42 cellular contexts compared by ENCODE assay signal in the genomic region with DNA sequence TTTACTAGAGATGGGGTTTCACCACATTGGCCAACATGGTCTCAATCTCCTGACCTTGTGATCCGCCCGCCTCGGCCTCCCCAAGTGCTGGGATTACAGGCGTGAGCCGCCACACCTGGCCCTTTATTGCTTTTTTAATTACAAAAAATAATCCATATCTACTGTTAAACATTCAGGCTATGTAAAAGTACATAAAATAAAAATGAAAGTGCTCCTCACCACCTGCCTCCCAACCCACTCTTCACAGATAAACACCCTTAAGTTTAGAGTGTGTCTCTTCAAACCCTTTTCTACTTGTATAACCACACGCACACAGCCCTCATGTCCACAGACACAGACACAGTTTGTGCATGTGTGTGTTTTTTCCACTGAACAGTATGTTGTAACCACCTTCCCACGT. TPM values are rescaled to one million over a fixed set of nuclear protein-coding genes. Genes with fewer than 3 reads are reported as not detected.
"Had no signal": no experiment of that assay in that cellular context is flagged by ENCODE, and none has a peak within 500 bp of the region (broad histone marks: within the 10 kb centered on the region; RNA-seq: fewer than 3 reads in every experiment).

No MANE protein-coding gene starts in this region.

- H3K27me3 Mint-ChIP-seq: activated naive CD4-positive, alpha-beta T cell treated with anti-CD3 and anti-CD28 coated beads, Interleukin-2, amount 10 ng/mL, durations not matched to agents 7 days and 5 days; activated naive CD4-positive, alpha-beta T cell treated with anti-CD3 and anti-CD28 coated beads, Interleukin-2, amount 50 U/mL, for 24 hours; activated naive CD8-positive, alpha-beta T cell; activated naive CD8-positive, alpha-beta T cell treated with anti-CD3 and anti-CD28 coated beads for 36 hours; activated naive CD8-positive, alpha-beta T cell treated with anti-CD3 and anti-CD28 coated beads, Interleukin-2, amount 10 ng/mL, durations not matched to agents 7 days and 5 days; activated naive CD8-positive, alpha-beta T cell treated with anti-CD3 and anti-CD28 coated beads, Interleukin-2, amount 50 U/mL, for 24 hours; activated T-cell treated with anti-CD3 and anti-CD28 coated beads, Interleukin-2, amount 50 U/mL, for 24 hours; activated T-helper 17 cell treated with anti-CD3 and anti-CD28 coated beads, Interleukin-2, amount 50 U/mL, for 72 hours; brain; central memory CD8-positive, alpha-beta T cell had no signal

- ATAC-seq: activated naive CD4-positive, alpha-beta T cell treated with anti-CD3 and anti-CD28 coated beads, Interleukin-2, amount 50 U/mL, for 72 hours; activated naive CD8-positive, alpha-beta T cell treated with anti-CD3 and anti-CD28 coated beads, Interleukin-2, amount 50 U/mL, for 24 hours; activated T-cell treated with anti-CD3 and anti-CD28 coated beads, Interleukin-2, amount 50 U/mL, for 4 hours; activated T-cell treated with anti-CD3 and anti-CD28 coated beads, Interleukin-2, amount 50 U/mL, for 72 hours; activated T-helper 17 cell treated with anti-CD3 and anti-CD28 coated beads, Interleukin-2, amount 50 U/mL, for 72 hours; body of pancreas had no signal

- H3K9me3 ChIP-seq: adrenal gland, ascending aorta, body of pancreas, breast epithelium had no signal

- H3K9me3 Mint-ChIP-seq: activated naive CD4-positive, alpha-beta T cell treated with anti-CD3 and anti-CD28 coated beads for 36 hours; activated naive CD4-positive, alpha-beta T cell treated with anti-CD3 and anti-CD28 coated beads, Interleukin-2, amount 10 ng/mL, durations not matched to agents 7 days and 5 days; activated naive CD4-positive, alpha-beta T cell treated with anti-CD3 and anti-CD28 coated beads, Interleukin-2, amount 50 U/mL, for 24 hours; activated naive CD4-positive, alpha-beta T cell treated with anti-CD3 and anti-CD28 coated beads, Interleukin-2, amount 50 U/mL, for 72 hours; activated naive CD8-positive, alpha-beta T cell treated with anti-CD3 and anti-CD28 coated beads for 36 hours; activated naive CD8-positive, alpha-beta T cell treated with anti-CD3 and anti-CD28 coated beads, Interleukin-2, amount 10 ng/mL, durations not matched to agents 7 days and 5 days; activated naive CD8-positive, alpha-beta T cell treated with anti-CD3 and anti-CD28 coated beads, Interleukin-2, amount 50 U/mL, for 24 hours; activated T-cell treated with anti-CD3 and anti-CD28 coated beads, Interleukin-2, amount 50 U/mL, for 24 hours; activated T-cell treated with anti-CD3 and anti-CD28 coated beads, Interleukin-2, amount 50 U/mL, for 4 hours; activated T-cell treated with anti-CD3 and anti-CD28 coated beads, Interleukin-2, amount 50 U/mL, for 72 hours; activated T-helper 1 cell treated with anti-CD3 and anti-CD28 coated beads, Interleukin-12 subunit alpha, Interleukin-12 subunit beta, Interleukin-2, Interleukin-4 antibody, amounts not matched to agents 30 ng/mL and 10 ng/mL and 1 ng/mL, durations not matched to agents 14 hours and 24 hours and 36 hours; activated T-helper 17 cell treated with anti-CD3 and anti-CD28 coated beads, Interleukin-2, amount 50 U/mL, for 72 hours; activated T-helper 2 cell treated with anti-CD3 and anti-CD28 coated beads, Interferon-gamma antibody, Interleukin-2, Interleukin-4, amounts not matched to agents 10 μg/mL and 5 μg/mL and 100 μg/mL, durations not matched to agents 14 hours and 24 hours and 36 hours; brain; central memory CD8-positive, alpha-beta T cell had no signal

- DNase-seq: activated effector memory CD4-positive, alpha-beta T cell treated with anti-CD3 and anti-CD28 coated beads, Interleukin-2, amount 50 U/mL, for 16 hours; activated effector memory CD4-positive, alpha-beta T cell treated with Interleukin-2 at 50 U/mL for 16 hours; activated gamma-delta T cell; activated gamma-delta T cell treated with Interleukin-2 at 50 U/mL for 16 hours; activated naive CD4-positive, alpha-beta T cell; activated naive CD4-positive, alpha-beta T cell treated with anti-CD3 and anti-CD28 coated beads for 36 hours; activated naive CD4-positive, alpha-beta T cell treated with anti-CD3 and anti-CD28 coated beads, Interleukin-2, amount 10 ng/mL, durations not matched to agents 7 days and 5 days; activated naive CD4-positive, alpha-beta T cell treated with anti-CD3 and anti-CD28 coated beads, Interleukin-2, amount 50 U/mL, for 16 hours; activated naive CD4-positive, alpha-beta T cell treated with Interleukin-2 at 50 U/mL for 16 hours; activated naive CD8-positive, alpha-beta T cell treated with anti-CD3 and anti-CD28 coated beads for 36 hours; activated naive CD8-positive, alpha-beta T cell treated with anti-CD3 and anti-CD28 coated beads, Interleukin-2, amount 10 ng/mL, durations not matched to agents 7 days and 5 days; activated naive CD8-positive, alpha-beta T cell treated with anti-CD3 and anti-CD28 coated beads, Interleukin-2, amount 50 U/mL, for 24 hours; activated T-cell treated with anti-CD3 and anti-CD28 coated beads, Interleukin-2, amount 50 U/mL, for 1 hour; activated T-cell treated with anti-CD3 and anti-CD28 coated beads, Interleukin-2, amount 50 U/mL, for 24 hours; activated T-cell treated with anti-CD3 and anti-CD28 coated beads, Interleukin-2, amount 50 U/mL, for 4 hours; activated T-cell treated with anti-CD3 and anti-CD28 coated beads, Interleukin-2, amount 50 U/mL, for 48 hours; activated T-cell treated with anti-CD3 and anti-CD28 coated beads, Interleukin-2, amount 50 U/mL, for 72 hours; adrenal gland; amniotic stem cell; amygdala; anterior cingulate cortex; aorta; body of pancreas; brain microvascular endothelial cell; caudate nucleus; central memory CD4-positive, alpha-beta T cell; cerebellar nuclear complex had no signal

- H3K27ac Mint-ChIP-seq: activated naive CD4-positive, alpha-beta T cell treated with anti-CD3 and anti-CD28 coated beads for 36 hours; activated naive CD4-positive, alpha-beta T cell treated with anti-CD3 and anti-CD28 coated beads, Interleukin-2, amount 10 ng/mL, durations not matched to agents 7 days and 5 days; activated naive CD4-positive, alpha-beta T cell treated with anti-CD3 and anti-CD28 coated beads, Interleukin-2, amount 50 U/mL, for 24 hours; activated naive CD4-positive, alpha-beta T cell treated with anti-CD3 and anti-CD28 coated beads, Interleukin-2, amount 50 U/mL, for 72 hours; activated naive CD8-positive, alpha-beta T cell; activated naive CD8-positive, alpha-beta T cell treated with anti-CD3 and anti-CD28 coated beads for 36 hours; activated naive CD8-positive, alpha-beta T cell treated with anti-CD3 and anti-CD28 coated beads, Interleukin-2, amount 10 ng/mL, durations not matched to agents 7 days and 5 days; activated naive CD8-positive, alpha-beta T cell treated with anti-CD3 and anti-CD28 coated beads, Interleukin-2, amount 50 U/mL, for 24 hours; activated T-cell treated with anti-CD3 and anti-CD28 coated beads, Interleukin-2, amount 50 U/mL, for 24 hours; activated T-cell treated with anti-CD3 and anti-CD28 coated beads, Interleukin-2, amount 50 U/mL, for 72 hours; activated T-helper 1 cell treated with anti-CD3 and anti-CD28 coated beads, Interleukin-12 subunit alpha, Interleukin-12 subunit beta, Interleukin-2, Interleukin-4 antibody, amounts not matched to agents 30 ng/mL and 10 ng/mL and 1 ng/mL, durations not matched to agents 14 hours and 24 hours and 36 hours; activated T-helper 17 cell treated with anti-CD3 and anti-CD28 coated beads, Interleukin-2, amount 50 U/mL, for 72 hours; activated T-helper 2 cell treated with anti-CD3 and anti-CD28 coated beads, Interferon-gamma antibody, Interleukin-2, Interleukin-4, amounts not matched to agents 10 μg/mL and 5 μg/mL and 100 μg/mL, durations not matched to agents 14 hours and 24 hours and 36 hours; brain had no signal

- FAIRE-seq: astrocyte, bronchial epithelial cell had no signal

- H3K4me3 ChIP-seq: adrenal gland, ascending aorta, body of pancreas, breast epithelium, cardiac muscle cell had no signal

- H3K4me1 Mint-ChIP-seq: activated naive CD4-positive, alpha-beta T cell treated with anti-CD3 and anti-CD28 coated beads, Interleukin-2, amount 10 ng/mL, durations not matched to agents 7 days and 5 days; activated naive CD4-positive, alpha-beta T cell treated with anti-CD3 and anti-CD28 coated beads, Interleukin-2, amount 50 U/mL, for 24 hours; activated naive CD8-positive, alpha-beta T cell treated with anti-CD3 and anti-CD28 coated beads, Interleukin-2, amount 50 U/mL, for 24 hours; brain had no signal

- H3K27ac ChIP-seq: adrenal gland, ascending aorta, body of pancreas, brain microvascular endothelial cell, breast epithelium, cardiac muscle cell had no signal

- H3K27me3 ChIP-seq: adrenal gland, ascending aorta, body of pancreas, brain microvascular endothelial cell, breast epithelium, cardiac muscle cell had no signal

- H3K4me3 Mint-ChIP-seq: activated naive CD4-positive, alpha-beta T cell treated with anti-CD3 and anti-CD28 coated beads for 36 hours; activated naive CD4-positive, alpha-beta T cell treated with anti-CD3 and anti-CD28 coated beads, Interleukin-2, amount 10 ng/mL, durations not matched to agents 7 days and 5 days; activated naive CD4-positive, alpha-beta T cell treated with anti-CD3 and anti-CD28 coated beads, Interleukin-2, amount 50 U/mL, for 24 hours; activated naive CD8-positive, alpha-beta T cell; activated naive CD8-positive, alpha-beta T cell treated with anti-CD3 and anti-CD28 coated beads for 36 hours; activated naive CD8-positive, alpha-beta T cell treated with anti-CD3 and anti-CD28 coated beads, Interleukin-2, amount 10 ng/mL, durations not matched to agents 7 days and 5 days; activated naive CD8-positive, alpha-beta T cell treated with anti-CD3 and anti-CD28 coated beads, Interleukin-2, amount 50 U/mL, for 24 hours; activated T-cell treated with anti-CD3 and anti-CD28 coated beads, Interleukin-2, amount 50 U/mL, for 24 hours; activated T-cell treated with anti-CD3 and anti-CD28 coated beads, Interleukin-2, amount 50 U/mL, for 4 hours; activated T-cell treated with anti-CD3 and anti-CD28 coated beads, Interleukin-2, amount 50 U/mL, for 72 hours; activated T-helper 1 cell treated with anti-CD3 and anti-CD28 coated beads, Interleukin-12 subunit alpha, Interleukin-12 subunit beta, Interleukin-2, Interleukin-4 antibody, amounts not matched to agents 30 ng/mL and 10 ng/mL and 1 ng/mL, durations not matched to agents 14 hours and 24 hours and 36 hours; activated T-helper 17 cell treated with anti-CD3 and anti-CD28 coated beads, Interleukin-2, amount 50 U/mL, for 72 hours; brain; central memory CD8-positive, alpha-beta T cell had no signal

- H3K4me1 ChIP-seq: adrenal gland, ascending aorta, body of pancreas, breast epithelium had no signal

RNA-seq across cellular contexts. Expression of a gene that starts 49.6 kb away (rescaled TPM):
- total RNA-seq: activated naive CD4-positive, alpha-beta T cell treated with anti-CD3 and anti-CD28 coated beads for 36 hours; activated naive CD4-positive, alpha-beta T cell treated with anti-CD3 and anti-CD28 coated beads, Interleukin-2, amount 50 U/mL, for 72 hours; activated T-cell treated with anti-CD3 and anti-CD28 coated beads, Interleukin-2, amount 50 U/mL, for 4 hours; activated T-helper 1 cell treated with anti-CD3 and anti-CD28 coated beads, Interleukin-12 subunit alpha, Interleukin-12 subunit beta, Interleukin-2, Interleukin-4 antibody, amounts not matched to agents 30 ng/mL and 10 ng/mL and 1 ng/mL, durations not matched to agents 14 hours and 24 hours and 36 hours; activated T-helper 2 cell treated with anti-CD3 and anti-CD28 coated beads, Interferon-gamma antibody, Interleukin-2, Interleukin-4, amounts not matched to agents 10 μg/mL and 5 μg/mL and 100 μg/mL, durations not matched to agents 14 hours and 24 hours and 36 hours; ascending aorta; bronchial epithelial cell had no signal

RNA-seq across cellular contexts. Expression of a gene that starts 50.8 kb away (rescaled TPM):
- total RNA-seq: activated naive CD4-positive, alpha-beta T cell treated with anti-CD3 and anti-CD28 coated beads for 36 hours; activated naive CD8-positive, alpha-beta T cell treated with anti-CD3 and anti-CD28 coated beads for 36 hours; activated naive CD8-positive, alpha-beta T cell treated with anti-CD3 and anti-CD28 coated beads, Interleukin-2, amount 10 ng/mL, durations not matched to agents 7 days and 5 days; activated T-helper 1 cell treated with anti-CD3 and anti-CD28 coated beads, Interleukin-12 subunit alpha, Interleukin-12 subunit beta, Interleukin-2, Interleukin-4 antibody, amounts not matched to agents 30 ng/mL and 10 ng/mL and 1 ng/mL, durations not matched to agents 14 hours and 24 hours and 36 hours; activated T-helper 17 cell treated with anti-CD3 and anti-CD28 coated beads, Interleukin-2, amount 50 U/mL, for 72 hours; activated T-helper 2 cell treated with anti-CD3 and anti-CD28 coated beads, Interferon-gamma antibody, Interleukin-2, Interleukin-4, amounts not matched to agents 10 μg/mL and 5 μg/mL and 100 μg/mL, durations not matched to agents 14 hours and 24 hours and 36 hours; aorta; ascending aorta; astrocyte; body of pancreas; breast epithelium; bronchial epithelial cell; cardiac septum; chondrocyte had no signal
- polyA plus RNA-seq: aorta, cardiac muscle cell had no signal
